ENCODE assay signal across 13 cellular contexts in genomic region chr17:13140750-13141149, GRCh38.
DNase-seq lines count a peak whose midpoint lies in the region; TF ChIP-seq lines count a peak whose summit lies in the region.
"Had no signal": no experiment of that assay in that cellular context is flagged by ENCODE, and none has a peak within 500 bp of the region (broad histone marks: within the 10 kb centered on the region; RNA-seq: fewer than 3 reads in every experiment).

No MANE protein-coding gene starts in this region.

- H3K4me1 ChIP-seq in GM23248 (ENCODE audit: insufficient read depth) (no peaks in the 10 kb centered on the region; the same call in 1 of the 2 replicates), fibroblast of lung (ENCODE audit: control insufficient read depth, extremely low read depth, insufficient read depth, low read length) (no peaks in the 10 kb centered on the region), osteoblast (ENCODE audit: insufficient read depth, low read length) (no peaks in the 10 kb centered on the region)
- H3K4me1 ChIP-seq: lower lobe of right lung had no signal

- H3K9me3 ChIP-seq in GM23248 (ENCODE audit: low read depth) (no peaks in the 10 kb centered on the region), fibroblast of lung (ENCODE audit: control insufficient read depth, insufficient read depth, low read depth, low read length) (no peaks in the 10 kb centered on the region), osteoblast (ENCODE audit: low read depth, low read length) (no peaks in the 10 kb centered on the region)
- H3K9me3 ChIP-seq: lower lobe of right lung, neutrophil had no signal

- H3K27me3 ChIP-seq in GM23248 (replicated peaks; ENCODE audit: insufficient read depth) (peaks cover 5% of the 10 kb centered on the region), fibroblast of lung (ENCODE audit: control insufficient read depth, insufficient read depth, low read length) (no peaks in the 10 kb centered on the region), osteoblast (ENCODE audit: insufficient read depth, low read length) (no peaks in the 10 kb centered on the region)
- H3K27me3 ChIP-seq: neutrophil had no signal

- no peaks in the 10 kb centered on the region for H3K9me2 ChIP-seq in GM23248 (ENCODE audit: insufficient read depth)

- H3K36me3 ChIP-seq in GM23248 (ENCODE audit: low read depth) (no peaks in the 10 kb centered on the region), fibroblast of lung (ENCODE audit: control insufficient read depth, insufficient read depth, low read length) (no peaks in the 10 kb centered on the region), osteoblast (ENCODE audit: insufficient read depth, low read length) (no peaks in the 10 kb centered on the region)
- H3K36me3 ChIP-seq: lower lobe of right lung, neutrophil had no signal

- H3K4me3 ChIP-seq in GM23248 (no peak overlapping the region), fibroblast of lung (replicated peaks in 1 of 4; ENCODE audit: control extremely low read depth in 1 of 4, insufficient read depth in 1 of 4, low read depth in 3 of 4, low read length in 4 of 4) (no peak overlapping the region), osteoblast (ENCODE audit: insufficient read depth, low read length) (no peak overlapping the region)
- H3K4me3 ChIP-seq: lower lobe of right lung had no signal

- 22 to 40% methylated on average over 2 of the region's 2 CpGs for WGBS in GM23248 (ENCODE audit: low coverage in 1 of 2, low lambda C conversion rate in 2 of 2, missing lambda C conversion rate in 2 of 2), 2 experiments

- no peaks in the 10 kb centered on the region for H3K79me2 ChIP-seq in GM23248 (ENCODE audit: insufficient read depth)
- no peaks in the 10 kb centered on the region for H3K79me2 ChIP-seq in fibroblast of lung (ENCODE audit: control insufficient read depth, insufficient read depth, low read length)
- no peaks in the 10 kb centered on the region for H3K79me2 ChIP-seq in osteoblast (ENCODE audit: insufficient read depth, low read length)

- DNase-seq in GM23248 = peak; percentile 40
- DNase-seq in NCI-H748 (lab: John Stamatoyannopoulos, UW; ENCODE audit: unreplicated experiment) = peak; percentile 80
- DNase-seq in fibroblast of lung (ENCODE audit: low read depth in 2 of 2) = peak; percentile 30 to 44
- no peak for DNase-seq in osteoblast (ENCODE audit: insufficient read length, low spot score, missing footprints)
- DNase-seq in GM19238 (ENCODE audit: insufficient read length, low spot score) = no peak
- DNase-seq in KBM-7 = no peak
- no peak for DNase-seq in GM10248 (ENCODE audit: extremely low spot score)
- DNase-seq in D341Med (ENCODE audit: low spot score) = no peak
- DNase-seq: activated CD4-positive, CD25-positive, alpha-beta regulatory T cell; caudate nucleus; lower lobe of right lung; small intestine had no signal

- H2AFZ ChIP-seq in GM23248 (peak overlapping the region; percentile 58), fibroblast of lung (ENCODE audit: low read length) (no peak overlapping the region), osteoblast (ENCODE audit: low read length) (peak overlapping the region; percentile 15)

- H3K9ac ChIP-seq in GM23248 = no peak overlapping the region
- no peak overlapping the region for H3K9ac ChIP-seq in fibroblast of lung (ENCODE audit: insufficient read depth, low read length)

- POLR2A ChIA-PET in GM10248 (lab: Yijun Ruan, JAX) = no interaction called here

- no peaks in the 10 kb centered on the region for H3F3A ChIP-seq in GM23248 (ENCODE audit: insufficient read depth)

- CTCF ChIA-PET in GM10248 (lab: Yijun Ruan, JAX) = no interaction called here

- no peak overlapping the region for H3K27ac ChIP-seq in GM23248
- no peak overlapping the region for H3K27ac ChIP-seq in fibroblast of lung (ENCODE audit: insufficient read depth, low read length)
- H3K27ac ChIP-seq in osteoblast (ENCODE audit: low read depth, low read length) = no peak overlapping the region
- H3K27ac ChIP-seq: lower lobe of right lung, neutrophil had no signal

- no peaks in the 10 kb centered on the region for H4K20me1 ChIP-seq in GM23248 (ENCODE audit: insufficient read depth)
- no peaks in the 10 kb centered on the region for H4K20me1 ChIP-seq in fibroblast of lung (ENCODE audit: control insufficient read depth, extremely low read depth, insufficient read depth, low read length)
- H4K20me1 ChIP-seq in osteoblast (ENCODE audit: insufficient read depth, low read length) = no peaks in the 10 kb centered on the region

- H3K4me2 ChIP-seq in GM23248 (ENCODE audit: unreplicated experiment) = no peak overlapping the region
- H3K4me2 ChIP-seq in fibroblast of lung (ENCODE audit: extremely low read depth, insufficient read depth, low read length) = no peak overlapping the region
- no peak overlapping the region for H3K4me2 ChIP-seq in osteoblast (ENCODE audit: insufficient read depth, low read length)

- peak in 1 of 2 donors; percentile 22 for TF ChIP-seq CTCF in fibroblast of lung (conservative IDR thresholded peaks at IDR 0.05 in 1 of 2, IDR thresholded peaks at IDR 0.05 in 1 of 2; ENCODE audit: low read depth in 1 of 2, low read length in 2 of 2)
- TF ChIP-seq CTCF in osteoblast (IDR thresholded peaks at IDR 0.05; ENCODE audit: extremely low read depth, low read depth, low read length) = no peak
- TF ChIP-seq CTCF in GM10248 (IDR thresholded peaks at IDR 0.05; ENCODE audit: control extremely low read depth, extremely low read depth, low read depth, missing control alignments) = no peak

- in situ Hi-C loops in GM23248 (cut with MboI) = no loop called here
- in situ Hi-C loops in KBM-7 (cut with MboI; ENCODE audit: low pct_unique_long_range_greater_than_20kb, low sequenced_read_pairs) = no loop called here

Comparison
In these comparisons a context has a peak if more than half of its experiments do, and no peak if none do; other contexts are left out.
1. DNase-seq: peak in GM23248 (single experiment), NCI-H748 (single experiment) and fibroblast of lung (2 of 2); none in osteoblast (single experiment), GM19238 (single experiment), KBM-7 (single experiment), GM10248 (single experiment) and D341Med (single experiment).